ENCODE assay signal across 9 cellular contexts in the genomic region with DNA sequence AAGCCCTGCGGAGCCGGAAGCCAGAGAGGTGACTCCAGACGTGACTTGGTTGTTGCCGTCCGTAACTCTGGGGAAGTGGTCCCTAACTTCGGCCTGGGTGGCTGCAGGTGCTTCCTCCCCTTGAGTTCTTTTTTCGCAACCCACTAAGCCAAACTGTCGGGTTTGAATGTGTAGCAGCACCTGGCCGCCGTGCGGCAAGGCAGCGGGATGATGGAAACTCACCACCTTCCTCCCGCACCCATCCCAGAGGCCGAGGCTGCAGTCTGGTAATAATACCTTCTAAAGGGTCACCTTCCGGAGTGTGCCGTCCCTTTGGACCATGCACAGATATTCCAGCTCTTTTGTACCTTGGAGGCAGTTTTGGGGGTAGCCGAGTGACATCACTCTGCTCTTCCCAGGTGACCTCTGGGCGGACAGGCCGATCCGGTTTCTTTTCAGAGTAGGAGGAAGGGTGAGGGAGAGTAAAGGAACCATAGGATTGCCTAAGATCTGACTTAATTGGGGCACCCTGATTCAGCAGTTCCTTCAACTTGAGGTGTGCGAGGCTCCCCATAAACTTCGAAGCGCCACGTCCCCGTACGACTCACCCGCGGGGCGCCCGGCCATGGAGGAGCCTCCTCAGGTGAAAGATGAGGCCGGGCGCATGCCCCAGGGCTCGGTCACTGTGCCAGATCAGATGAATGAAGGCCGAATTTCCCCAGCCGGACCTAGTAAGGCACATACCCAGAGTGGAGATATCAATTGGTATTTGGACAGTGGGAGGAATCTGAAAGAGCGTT. TPM values are rescaled to one million over a fixed set of nuclear protein-coding genes. Genes with fewer than 3 reads are reported as not detected.
A peak's percentile ranks its signal among the peaks of the same experiment; 100 is the strongest.
DNase-seq lines count a peak whose midpoint lies in the region; FAIRE-seq and TF ChIP-seq lines count a peak whose summit lies in the region.
"Had no signal": no experiment of that assay in that cellular context is flagged by ENCODE, and none has a peak within 500 bp of the region (broad histone marks: within the 10 kb centered on the region; RNA-seq: fewer than 3 reads in every experiment).

No MANE protein-coding gene starts in this region.

- H2AK5ac ChIP-seq in H9 (ENCODE audit: insufficient read length, low read length) = no peak overlapping the region

- H3K27me3 ChIP-seq in H9 (ENCODE audit: insufficient read depth, low read length) (peaks cover 3% of the 10 kb centered on the region; the same call in 1 of the 2 replicates), iPS-15b (ENCODE audit: control insufficient read depth, insufficient read depth, low read length) (peaks cover 12% of the 10 kb centered on the region), MG63 (peaks cover 25% of the 10 kb centered on the region)

- peaks cover 7 to 23% (median 21%) of the 10 kb centered on the region in 3 experiments for H3K36me3 Mint-ChIP-seq in H9 (ENCODE audit: insufficient read depth in 1 of 3, low read depth in 3 of 3)
- H3K36me3 Mint-ChIP-seq in activated T-helper 2 cell treated with anti-CD3 and anti-CD28 coated beads, Interferon-gamma antibody, Interleukin-2, Interleukin-4, amounts not matched to agents 10 μg/mL and 5 μg/mL and 100 μg/mL, durations not matched to agents 14 hours and 24 hours and 36 hours (ENCODE audit: low read depth) = peaks cover 31% of the 10 kb centered on the region
- H3K36me3 Mint-ChIP-seq in type B pancreatic cell = peaks cover 15% of the 10 kb centered on the region
- H3K36me3 Mint-ChIP-seq: IgD-negative memory B cell had no signal

- no peak for FAIRE-seq in frontal cortex (lab: Jason Lieb, UNC)

- H4K8ac ChIP-seq in H9 (replicated peaks; ENCODE audit: insufficient read length, low read depth, low read length) = no peak overlapping the region

- H2AFZ ChIP-seq in H9 (ENCODE audit: low read length) = no peak overlapping the region

- H4K20me1 ChIP-seq in H9 (ENCODE audit: control insufficient read depth, insufficient read depth, insufficient read length) = no peaks in the 10 kb centered on the region

- H2BK15ac ChIP-seq in H9 (ENCODE audit: low read depth, low read length) = no peak overlapping the region

- H4K91ac ChIP-seq in H9 (ENCODE audit: insufficient read length, low read depth, low read length) = no peak overlapping the region

- H4K5ac ChIP-seq in H9 (ENCODE audit: insufficient read length, low read depth, low read length) = no peak overlapping the region

- peak overlapping the region; percentile 42 for H3K9ac ChIP-seq in H9 (ENCODE audit: extremely low read depth, insufficient read length, low read length)
- H3K9ac ChIP-seq in iPS-15b (ENCODE audit: low read depth, low read length) = peak overlapping the region; percentile 26

- H3K4me1 Mint-ChIP-seq in H9 = peaks cover 26 to 30% of the 10 kb centered on the region in 2 experiments
- H3K4me1 Mint-ChIP-seq in activated T-helper 2 cell treated with anti-CD3 and anti-CD28 coated beads, Interferon-gamma antibody, Interleukin-2, Interleukin-4, amounts not matched to agents 10 μg/mL and 5 μg/mL and 100 μg/mL, durations not matched to agents 14 hours and 24 hours and 36 hours (ENCODE audit: low read depth) = peaks cover 31% of the 10 kb centered on the region
- peaks cover 14% of the 10 kb centered on the region for H3K4me1 Mint-ChIP-seq in type B pancreatic cell (ENCODE audit: unreplicated experiment)
- H3K4me1 Mint-ChIP-seq: IgD-negative memory B cell had no signal

- peak overlapping the region; percentile 22 for H3K18ac ChIP-seq in H9 (ENCODE audit: insufficient read length, low read depth, low read length)

- H3K14ac ChIP-seq in H9 (ENCODE audit: insufficient read depth, low read length) = peak overlapping the region; percentile 23

- H3K79me1 ChIP-seq in H9 (ENCODE audit: insufficient read depth, low read depth, low read length, poor library complexity, severe bottlenecking) = no peaks in the 10 kb centered on the region

- H3K27ac Mint-ChIP-seq in H9 = peak overlapping the region in 2 of 3 experiments; percentile 19 to 60; a peak in 3 of 7 replicates
- H3K27ac Mint-ChIP-seq in activated T-helper 2 cell treated with anti-CD3 and anti-CD28 coated beads, Interferon-gamma antibody, Interleukin-2, Interleukin-4, amounts not matched to agents 10 μg/mL and 5 μg/mL and 100 μg/mL, durations not matched to agents 14 hours and 24 hours and 36 hours = peak overlapping the region; percentile 68
- peak overlapping the region; percentile 90 for H3K27ac Mint-ChIP-seq in type B pancreatic cell

- no peaks in the 10 kb centered on the region for H3K79me2 ChIP-seq in H9 (ENCODE audit: insufficient read depth, low read length)

- H3K4me3 ChIP-seq in GM12864 (ENCODE audit: low read depth, low read length) = peak overlapping the region; percentile 53
- peak overlapping the region; percentile 82 for H3K4me3 ChIP-seq in iPS-15b (ENCODE audit: low read depth, low read length)
- H3K4me3 ChIP-seq in MG63 = no peak overlapping the region

- no CpG with 5 or more reads among the region's 36 CpGs for WGBS in H9 (ENCODE audit: extremely low coverage, insufficient read length, low lambda C conversion rate)

- H2BK20ac ChIP-seq in H9 (ENCODE audit: low read depth, low read length, poor library complexity, severe bottlenecking) = no peak overlapping the region

- H3K9me3 Mint-ChIP-seq in H9 = no peaks in the 10 kb centered on the region; a peak in 1 of 5 replicates
- H3K9me3 Mint-ChIP-seq in activated T-helper 2 cell treated with anti-CD3 and anti-CD28 coated beads, Interferon-gamma antibody, Interleukin-2, Interleukin-4, amounts not matched to agents 10 μg/mL and 5 μg/mL and 100 μg/mL, durations not matched to agents 14 hours and 24 hours and 36 hours = no peaks in the 10 kb centered on the region
- no peaks in the 10 kb centered on the region for H3K9me3 Mint-ChIP-seq in type B pancreatic cell

- no peak overlapping the region for H3K23ac ChIP-seq in H9 (ENCODE audit: insufficient read length, low read depth, low read length)

- DNase-seq in GM12864 (ENCODE audit: low read depth) (peak; percentile 37), H9 (peak; percentile 33), type B pancreatic cell (ENCODE audit: extremely low spot score, unreplicated experiment) (no peak), MG63 (no peak), frontal cortex (ENCODE audit: low spot score in 2 of 2) (no peak), inferior parietal cortex (ENCODE audit: extremely low spot score) (no peak)
- DNase-seq in activated T-helper 2 cell treated with anti-CD3 and anti-CD28 coated beads, Interferon-gamma antibody, Interleukin-2, Interleukin-4, amounts not matched to agents 10 μg/mL and 5 μg/mL and 100 μg/mL, durations not matched to agents 14 hours and 24 hours and 36 hours (ENCODE audit: low spot score) = no peak

- no peak overlapping the region for H3K56ac ChIP-seq in H9 (ENCODE audit: insufficient read length, low read depth, low read length)

- H3K23me2 ChIP-seq in H9 (ENCODE audit: insufficient read length, low read depth, low read length, poor library complexity, severe bottlenecking) = peaks cover 12% of the 10 kb centered on the region

- H3K4me1 ChIP-seq in H9 (ENCODE audit: insufficient read depth, low read length) (no peaks in the 10 kb centered on the region), iPS-15b (ENCODE audit: control insufficient read depth, insufficient read depth, low read length) (no peaks in the 10 kb centered on the region)

- H3K36me3 ChIP-seq in iPS-15b (ENCODE audit: control insufficient read depth, insufficient read depth, low read length) = no peaks in the 10 kb centered on the region
- no peaks in the 10 kb centered on the region for H3K36me3 ChIP-seq in MG63

- H3K4ac ChIP-seq in H9 (ENCODE audit: low read depth, low read length) = no peak overlapping the region

- H2BK5ac ChIP-seq in H9 (ENCODE audit: insufficient read length, low read length) = no peak overlapping the region

- H3K9me3 ChIP-seq in H9 (ENCODE audit: control insufficient read depth, low read depth, low read length) (no peaks in the 10 kb centered on the region), iPS-15b (ENCODE audit: control insufficient read depth, insufficient read depth, low read length) (no peaks in the 10 kb centered on the region), MG63 (no peaks in the 10 kb centered on the region)

- H3K27me3 Mint-ChIP-seq in H9 (ENCODE audit: low read depth) = peaks cover 36% of the 10 kb centered on the region
- peaks cover 54% of the 10 kb centered on the region for H3K27me3 Mint-ChIP-seq in activated T-helper 2 cell treated with anti-CD3 and anti-CD28 coated beads, Interferon-gamma antibody, Interleukin-2, Interleukin-4, amounts not matched to agents 10 μg/mL and 5 μg/mL and 100 μg/mL, durations not matched to agents 14 hours and 24 hours and 36 hours (ENCODE audit: low read depth)
- peaks cover 40% of the 10 kb centered on the region for H3K27me3 Mint-ChIP-seq in type B pancreatic cell

- H3K4me3 Mint-ChIP-seq in H9 = peak overlapping the region; percentile 87 to 94
- H3K4me3 Mint-ChIP-seq in activated T-helper 2 cell treated with anti-CD3 and anti-CD28 coated beads, Interferon-gamma antibody, Interleukin-2, Interleukin-4, amounts not matched to agents 10 μg/mL and 5 μg/mL and 100 μg/mL, durations not matched to agents 14 hours and 24 hours and 36 hours (ENCODE audit: low read depth) = peak overlapping the region; percentile 83
- H3K4me3 Mint-ChIP-seq in type B pancreatic cell = peak overlapping the region; percentile 97

- peak overlapping the region; percentile 93 for H3K4me2 ChIP-seq in H9 (ENCODE audit: insufficient read depth, insufficient read length, low read length)

- intact Hi-C loops in activated T-helper 2 cell treated with anti-CD3 and anti-CD28 coated beads, Interferon-gamma antibody, Interleukin-2, Interleukin-4, amounts not matched to agents 10 μg/mL and 5 μg/mL and 100 μg/mL, durations not matched to agents 14 hours and 24 hours and 36 hours (cut with micrococcal nuclease) = no loop called here

- H2BK120ac ChIP-seq in H9 (ENCODE audit: low read depth, low read length, poor library complexity, severe bottlenecking) = no peak overlapping the region

- no peak overlapping the region for H3K27ac ChIP-seq in H9 (ENCODE audit: insufficient read length, low read depth, low read length)

- TF ChIP-seq CTCF in GM12864 (IDR thresholded peaks at IDR 0.05; ENCODE audit: low read depth, low read length, missing control alignments) = no peak
- TF ChIP-seq CTCF in H9 (conservative IDR thresholded peaks at IDR 0.05) = no peak
- no peak for TF ChIP-seq CTCF in type B pancreatic cell (conservative IDR thresholded peaks at IDR 0.05)

- H3T11ph ChIP-seq in H9 (ENCODE audit: low read length) = no peak overlapping the region

- H2BK12ac ChIP-seq in H9 (ENCODE audit: insufficient read length, low read depth, low read length) = no peak overlapping the region

RNA-seq across cellular contexts. Expression of a gene that starts 1.0 kb away (rescaled TPM):
- total RNA-seq in H9 (2021) (9.3 and 9.9 TPM in 2 replicates), type B pancreatic cell (ENCODE audit: low replicate concordance) (13.7 and 18.7 TPM in 2 replicates), frontal cortex (4.9 TPM)
- total RNA-seq in activated T-helper 2 cell treated with anti-CD3 and anti-CD28 coated beads, Interferon-gamma antibody, Interleukin-2, Interleukin-4, amounts not matched to agents 10 μg/mL and 5 μg/mL and 100 μg/mL, durations not matched to agents 14 hours and 24 hours and 36 hours = 5.4 and 6.1 TPM in 2 replicates
- 0.52 and 0.53 TPM in 2 replicates for total RNA-seq in MG63 (2014; rRNA removed; shearing (Covaris generic); ENCODE audit: low replicate concordance)

Comparison
In these comparisons a context has a peak if more than half of its experiments do, and no peak if none do; other contexts are left out.
1. DNase-seq: peak in GM12864 (single experiment) and H9 (single experiment); none in activated T-helper 2 cell treated with anti-CD3 and anti-CD28 coated beads, Interferon-gamma antibody, Interleukin-2, Interleukin-4, amounts not matched to agents 10 μg/mL and 5 μg/mL and 100 μg/mL, durations not matched to agents 14 hours and 24 hours and 36 hours (single experiment), type B pancreatic cell (single experiment), MG63 (single experiment), frontal cortex (0 of 2) and inferior parietal cortex (single experiment).
2. H3K27ac Mint-ChIP-seq: peak in every context shown above with its lines; median percentile 90 in type B pancreatic cell; 68 in activated T-helper 2 cell treated with anti-CD3 and anti-CD28 coated beads, Interferon-gamma antibody, Interleukin-2, Interleukin-4, amounts not matched to agents 10 μg/mL and 5 μg/mL and 100 μg/mL, durations not matched to agents 14 hours and 24 hours and 36 hours; 40 in H9.
3. Peak in every context shown above with its lines, with median percentiles within 50 percentile points of each other: H3K4me3 Mint-ChIP-seq.